Comparison of ENCODE assay signal across 19 cellular contexts in the genomic region with DNA sequence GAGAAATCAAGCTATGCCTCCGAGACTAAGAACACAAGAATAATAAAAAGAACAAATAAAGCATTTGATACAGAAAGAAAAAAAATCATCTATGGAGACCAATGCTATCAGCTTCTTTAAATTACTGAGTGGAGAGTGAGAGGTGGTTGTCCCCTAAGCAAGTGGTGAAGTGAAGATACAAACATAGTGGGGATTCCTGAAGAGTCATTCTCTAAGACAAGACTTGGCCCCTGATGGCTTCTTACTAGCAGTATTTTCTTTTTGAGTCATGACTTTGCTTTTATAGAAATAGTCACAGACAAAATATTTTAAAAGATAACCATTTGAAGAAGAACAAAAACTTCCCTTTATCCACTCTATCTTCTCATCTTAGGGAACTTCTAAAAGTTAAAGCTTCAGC.
DNase-seq lines count a peak whose midpoint lies in the region; ATAC-seq and TF ChIP-seq lines count a peak whose summit lies in the region.
"Had no signal": no experiment of that assay in that cellular context is flagged by ENCODE, and none has a peak within 500 bp of the region (broad histone marks: within the 10 kb centered on the region; RNA-seq: fewer than 3 reads in every experiment).

No MANE protein-coding gene starts in this region.

- H3K18ac ChIP-seq in IMR-90 (ENCODE audit: low read depth, low read length) (peak overlapping the region; percentile 89; the same call in 1 of the 2 replicates), mesenchymal stem cell (ENCODE audit: low read depth in 1 of 2, low read length in 2 of 2) (no peak overlapping the region)

- no peaks in the 10 kb centered on the region for H3F3A ChIP-seq in GM23338 (replicated peaks; ENCODE audit: low read depth)

- H2AK9ac ChIP-seq in IMR-90 (replicated peaks; ENCODE audit: low read depth, low read length, poor library complexity), result no peak overlapping the region

- H3K14ac ChIP-seq in IMR-90 (replicated peaks; ENCODE audit: low read depth, low read length) (peak overlapping the region; percentile 90; the same call in 1 of the 2 replicates), mesenchymal stem cell (ENCODE audit: low read length in 2 of 2) (no peak overlapping the region)

- H4K20me1 ChIP-seq in IMR-90 (ENCODE audit: insufficient read depth, low read length), result no peaks in the 10 kb centered on the region
- no peaks in the 10 kb centered on the region for H4K20me1 ChIP-seq in GM23338 (replicated peaks; ENCODE audit: insufficient read depth)

- CTCF ChIA-PET in IMR-90 (lab: Yijun Ruan, JAX), result no interaction called here

- dilution Hi-C loops in IMR-90 (cut with HindIII; ENCODE audit: low sequenced_read_pairs, unreplicated experiment), result no loop called here

- H2BK15ac ChIP-seq in IMR-90 (ENCODE audit: low read depth, low read length) (no peak overlapping the region), mesenchymal stem cell (ENCODE audit: low read depth, poor library complexity, severe bottlenecking) (no peak overlapping the region)

- in situ Hi-C loops in IMR-90 (cut with MboI; ENCODE audit: low sequenced_read_pairs), result no loop called here

- peak overlapping the region; percentile 76 for H2BK5ac ChIP-seq in IMR-90 (ENCODE audit: low read depth, low read length, poor library complexity, severe bottlenecking)
- H2BK5ac ChIP-seq in mesenchymal stem cell (ENCODE audit: low read depth, low read length, poor library complexity, severe bottlenecking), result no peak overlapping the region

- no peaks in the 10 kb centered on the region for H3K9me2 ChIP-seq in GM23338 (ENCODE audit: insufficient read depth)

- H2BK20ac ChIP-seq in IMR-90 (ENCODE audit: low read depth, low read length), result peak overlapping the region; percentile 82; the same call in 1 of the 2 replicates

- H3K27me3 ChIP-seq in IMR-90 (ENCODE audit: control insufficient read depth, insufficient read depth, low read length) (no peaks in the 10 kb centered on the region), mesenchymal stem cell (ENCODE audit: control insufficient read depth in 1 of 2, insufficient read depth in 1 of 2, low read length in 2 of 2) (no peaks in the 10 kb centered on the region), GM23338 (ENCODE audit: insufficient read depth) (no peaks in the 10 kb centered on the region)
- H3K27me3 ChIP-seq: hepatocyte, suprapubic skin had no signal

- H2BK12ac ChIP-seq in mesenchymal stem cell (ENCODE audit: low read length in 2 of 2), result no peak overlapping the region

- no peak overlapping the region for H2AFZ ChIP-seq in IMR-90 (replicated peaks; ENCODE audit: low read length, poor library complexity)
- H2AFZ ChIP-seq in mesenchymal stem cell (ENCODE audit: low read depth, low read length), result no peak overlapping the region
- no peak overlapping the region for H2AFZ ChIP-seq in GM23338
- H2AFZ ChIP-seq: hepatocyte had no signal

- H2BK120ac ChIP-seq in IMR-90 (ENCODE audit: low read depth, low read length) (peak overlapping the region; percentile 75; the same call in 1 of the 2 replicates), mesenchymal stem cell (ENCODE audit: low read depth, low read length) (no peak overlapping the region)

- H3K9me3 ChIP-seq in IMR-90 (ENCODE audit: control insufficient read depth, insufficient read depth, low read length) (peaks cover 2% of the 10 kb centered on the region), mesenchymal stem cell (ENCODE audit: control insufficient read depth, low read length) (peaks cover 10% of the 10 kb centered on the region)
- H3K9me3 ChIP-seq: suprapubic skin had no signal

- BruUV-seq in IMR-90 (replicated peaks; lab: Mats Ljungman, UMichigan), result no TSS peak

- no peak overlapping the region for H3K4me3 ChIP-seq in GM12865 (ENCODE audit: low read depth, low read length)
- H3K4me3 ChIP-seq in IMR-90 (ENCODE audit: insufficient read depth, low read depth, low read length), result no peak overlapping the region
- no peak overlapping the region for H3K4me3 ChIP-seq in mesenchymal stem cell (ENCODE audit: insufficient read depth in 1 of 2, low read depth in 1 of 2, low read length in 2 of 2)
- H3K4me3 ChIP-seq in GM23338, result no peak overlapping the region
- H3K4me3 ChIP-seq: hepatocyte, suprapubic skin had no signal

- H4K91ac ChIP-seq in IMR-90 (ENCODE audit: insufficient read depth, low read depth, low read length) (no peak overlapping the region; the same call in 1 of the 2 replicates), mesenchymal stem cell (ENCODE audit: low read length) (no peak overlapping the region)

- no peak overlapping the region for H3K56ac ChIP-seq in IMR-90 (ENCODE audit: extremely low read depth, insufficient read depth, low read length)

- DNase-seq in GM12865 (ENCODE audit: low read depth), result peak; percentile 44
- peak; percentile 81 for DNase-seq in IMR-90
- DNase-seq in mesenchymal stem cell, result no peak
- no peak for DNase-seq in SIG-M5 (lab: John Stamatoyannopoulos, UW)
- no peak for DNase-seq in NOMO-1 treated with dmso at 0.1 percent for 144 hours (lab: John Stamatoyannopoulos, UW; ENCODE audit: unreplicated experiment)
- no peak for DNase-seq in HUDEP-2 (lab: John Stamatoyannopoulos, UW; ENCODE audit: unreplicated experiment in 76 of 76)
- DNase-seq in GM23338 (ENCODE audit: low spot score), result no peak
- DNase-seq: activated CD4-positive, alpha-beta T cell treated with anti-CD3 and anti-CD28 coated beads for 36 hours; CD4-positive, CD25-positive, alpha-beta regulatory T cell; GDM1; H7; left ventricle myocardium superior; NCI-H2081; SW 1271 had no signal

- no peaks in the 10 kb centered on the region for H3K36me3 ChIP-seq in IMR-90 (ENCODE audit: control insufficient read depth, insufficient read depth, low read length)
- no peaks in the 10 kb centered on the region for H3K36me3 ChIP-seq in mesenchymal stem cell (ENCODE audit: control insufficient read depth in 1 of 2, insufficient read depth in 2 of 2, low read depth in 1 of 2, low read length in 2 of 2)
- no peaks in the 10 kb centered on the region for H3K36me3 ChIP-seq in GM23338 (ENCODE audit: insufficient read depth)
- H3K36me3 ChIP-seq: suprapubic skin had no signal

- H3K27ac ChIP-seq in IMR-90 (ENCODE audit: insufficient read depth, low read length) (no peak overlapping the region), mesenchymal stem cell (ENCODE audit: low read length, poor library complexity, severe bottlenecking) (no peak overlapping the region), GM23338 (ENCODE audit: low read depth) (no peak overlapping the region)
- H3K27ac ChIP-seq: hepatocyte, suprapubic skin had no signal

- H3K23ac ChIP-seq in IMR-90 (ENCODE audit: low read depth, low read length), result no peak overlapping the region
- no peak overlapping the region for H3K23ac ChIP-seq in mesenchymal stem cell (ENCODE audit: low read length in 2 of 2)

- TF ChIP-seq CTCF in GM12865 (IDR thresholded peaks at IDR 0.05; ENCODE audit: insufficient read depth, low read depth, low read length, missing control alignments), result no peak
- TF ChIP-seq CTCF in IMR-90 (conservative IDR thresholded peaks at IDR 0.05; ENCODE audit: low read depth, low read length), result no peak
- no peak for TF ChIP-seq CTCF in GM23338 (conservative IDR thresholded peaks at IDR 0.05; ENCODE audit: low read depth in 2 of 2)

- TF ChIP-seq POLR2A in IMR-90 (IDR thresholded peaks at IDR 0.05; ENCODE audit: low read depth, low read length), result no peak

- no peak overlapping the region for H3K9ac ChIP-seq in IMR-90 (ENCODE audit: low read depth, low read length)
- H3K9ac ChIP-seq in mesenchymal stem cell (ENCODE audit: low read length), result peak overlapping the region; percentile 15

- no peaks in the 10 kb centered on the region for H3K79me2 ChIP-seq in GM23338 (replicated peaks; ENCODE audit: insufficient read depth)
- H3K79me2 ChIP-seq: hepatocyte had no signal

- peak; percentile 76 for ATAC-seq in GM21529 (IDR thresholded peaks at IDR 0.05; ENCODE audit: unreplicated experiment)
- peak; percentile 91 for ATAC-seq in IMR-90 (ENCODE audit: low read depth)
- ATAC-seq in GM23338, result no peak
- ATAC-seq: activated CD4-positive, alpha-beta T cell treated with anti-CD3 and anti-CD28 coated beads for 36 hours; left ventricle myocardium superior had no signal

- H3K4me2 ChIP-seq in IMR-90 (ENCODE audit: low read depth, low read length) (no peak overlapping the region), mesenchymal stem cell (ENCODE audit: low read length, poor library complexity, severe bottlenecking) (no peak overlapping the region), GM23338 (no peak overlapping the region)
- H3K4me2 ChIP-seq: hepatocyte had no signal

- H2AK5ac ChIP-seq in IMR-90 (ENCODE audit: low read depth, low read length) (no peak overlapping the region), mesenchymal stem cell (ENCODE audit: low read length, severe bottlenecking) (no peak overlapping the region)

- intact Hi-C loops in IMR-90 (cut with micrococcal nuclease), result no loop called here

- peaks cover 21% of the 10 kb centered on the region; the same call in 2 of the 3 replicates for H3K9me3 Mint-ChIP-seq in GM23338

- H3K4ac ChIP-seq in IMR-90 (ENCODE audit: low read depth, low read length) (no peak overlapping the region; the same call in 1 of the 2 replicates), mesenchymal stem cell (ENCODE audit: low read depth in 1 of 2, low read length in 2 of 2) (no peak overlapping the region)

- TF ChIP-seq RAD21 in IMR-90 (IDR thresholded peaks at IDR 0.05; ENCODE audit: low read length), result no peak

- no peaks in the 10 kb centered on the region for H3K4me1 ChIP-seq in IMR-90 (ENCODE audit: control insufficient read depth, insufficient read depth, low read length)
- no peaks in the 10 kb centered on the region for H3K4me1 ChIP-seq in mesenchymal stem cell (ENCODE audit: control insufficient read depth, insufficient read depth, low read depth, low read length)
- no peaks in the 10 kb centered on the region for H3K4me1 ChIP-seq in GM23338 (ENCODE audit: insufficient read depth)
- H3K4me1 ChIP-seq: suprapubic skin had no signal

- no CpG with 5 or more reads among the region's 1 CpG for WGBS in IMR-90 (ENCODE audit: extremely low coverage in 2 of 2, insufficient read length in 1 of 2), 2 experiments
- no CpG with 5 or more reads among the region's 1 CpG for WGBS in mesenchymal stem cell

- POLR2A ChIA-PET in IMR-90 (lab: Charles Lee; ENCODE audit: unreplicated experiment), result no interaction called here

- no peaks in the 10 kb centered on the region for H3K4me1 Mint-ChIP-seq in GM23338
- H3K4me1 Mint-ChIP-seq: activated CD4-positive, alpha-beta T cell treated with anti-CD3 and anti-CD28 coated beads for 36 hours; CD4-positive, CD25-positive, alpha-beta regulatory T cell; nephron had no signal

- H4K8ac ChIP-seq in IMR-90 (ENCODE audit: low read depth in 2 of 2, low read length in 2 of 2) (peak overlapping the region in 1 of 2 experiments; percentile 77; a peak in 1 of 4 replicates), mesenchymal stem cell (ENCODE audit: low read length) (no peak overlapping the region)

- H3K79me1 ChIP-seq in IMR-90 (ENCODE audit: low read depth in 1 of 2, low read length in 2 of 2) (no peaks in the 10 kb centered on the region), mesenchymal stem cell (replicated peaks; ENCODE audit: low read length, poor library complexity, severe bottlenecking) (no peaks in the 10 kb centered on the region)

- peaks cover 3% of the 10 kb centered on the region for H3K27me3 Mint-ChIP-seq in GM23338 (ENCODE audit: insufficient read depth, low read depth, poor library complexity)

- H3K27ac Mint-ChIP-seq in GM23338, result no peak overlapping the region
- H3K27ac Mint-ChIP-seq: activated CD4-positive, alpha-beta T cell treated with anti-CD3 and anti-CD28 coated beads for 36 hours; activated T-helper 2 cell treated with anti-CD3 and anti-CD28 coated beads, Interferon-gamma antibody, Interleukin-2, Interleukin-4, amounts not matched to agents 10 μg/mL and 5 μg/mL and 100 μg/mL, durations not matched to agents 14 hours and 24 hours and 36 hours; nephron had no signal

- no peaks in the 10 kb centered on the region for H3K36me3 Mint-ChIP-seq in GM23338 (ENCODE audit: low read depth)

- H3K9me1 ChIP-seq in IMR-90 (ENCODE audit: insufficient read depth, low read length), result no peaks in the 10 kb centered on the region

- no peak overlapping the region for H3K4me3 Mint-ChIP-seq in GM23338
- H3K4me3 Mint-ChIP-seq: activated CD4-positive, alpha-beta T cell treated with anti-CD3 and anti-CD28 coated beads for 36 hours; CD4-positive, CD25-positive, alpha-beta regulatory T cell; nephron had no signal

- H4K5ac ChIP-seq in IMR-90 (ENCODE audit: low read depth, low read length), result no peak overlapping the region

Comparison
In these comparisons a context has a peak if more than half of its experiments do, and no peak if none do; other contexts are left out.
1. DNase-seq: peak in GM12865 (single experiment) and IMR-90 (single experiment); none in mesenchymal stem cell (single experiment), SIG-M5 (single experiment), NOMO-1 treated with dmso at 0.1 percent for 144 hours (single experiment), HUDEP-2 (0 of 76) and GM23338 (single experiment).